In the genomic region with DNA sequence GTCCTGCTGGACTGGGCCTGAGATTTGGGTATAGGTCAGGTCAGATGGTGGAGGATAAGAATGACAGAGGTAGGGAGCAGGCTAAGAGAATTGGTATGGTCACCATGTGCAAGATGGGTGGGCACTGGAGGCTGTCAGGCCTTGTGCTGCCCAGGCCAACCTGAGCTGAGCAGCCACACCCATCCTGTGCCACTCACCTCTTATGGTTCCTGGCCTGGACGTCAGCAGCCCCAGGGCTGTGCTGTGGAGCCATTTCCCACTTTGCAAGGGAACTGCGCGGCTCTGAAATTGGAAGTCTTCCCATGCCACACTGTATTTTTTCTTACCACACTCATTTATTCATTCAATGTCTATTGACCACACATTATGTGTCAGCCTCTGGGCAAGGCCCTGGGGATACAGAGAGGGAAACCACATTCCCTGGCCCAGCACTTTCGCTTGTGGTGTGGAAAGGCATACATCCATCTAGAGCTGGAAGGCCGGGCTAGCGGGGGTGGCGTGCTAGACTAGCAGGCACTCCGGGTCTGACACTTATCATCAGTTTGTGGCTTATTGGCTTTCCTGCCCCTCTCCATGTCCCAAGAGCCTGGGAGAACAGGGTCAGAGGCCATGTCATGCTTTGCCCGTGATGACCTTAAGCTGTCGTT, we compare ENCODE assay signal across 27 cellular contexts. TPM values are rescaled to one million over a fixed set of nuclear protein-coding genes. Genes with fewer than 3 reads are reported as not detected.
DNase-seq lines count a peak whose midpoint lies in the region; ATAC-seq, FAIRE-seq and TF ChIP-seq lines count a peak whose summit lies in the region.
"Had no signal": no experiment of that assay in that cellular context is flagged by ENCODE, and none has a peak within 500 bp of the region (broad histone marks: within the 10 kb centered on the region; RNA-seq: fewer than 3 reads in every experiment).

No MANE protein-coding gene starts in this region.

- intact Hi-C loops in MCF 10A (cut with micrococcal nuclease) = no loop called here
- intact Hi-C loops in breast epithelium (cut with DNase I; ENCODE audit: low total_unique reads) = no loop called here
- intact Hi-C loops in mammary epithelial cell (cut with micrococcal nuclease) = no loop called here

- DNase-seq in MCF 10A (ENCODE audit: unreplicated experiment) (peak; percentile 60), breast epithelium (ENCODE audit: low spot score in 2 of 2) (no peak), SJSA1 (ENCODE audit: low read depth in 1 of 2, low spot score in 2 of 2) (peak; percentile 56 to 71), mammary epithelial cell (peak; percentile 66), urothelium cell line (ENCODE audit: low spot score) (no peak), LoVo (ENCODE audit: low spot score) (no peak), cerebellar cortex (ENCODE audit: low spot score) (no peak)
- DNase-seq: 8988T; activated CD8-positive, alpha-beta T cell treated with anti-CD3 and anti-CD28 coated beads, Interleukin-2, amount 10 ng/mL, durations not matched to agents 7 days and 5 days; activated naive CD4-positive, alpha-beta T cell treated with anti-CD3 and anti-CD28 coated beads, Interleukin-2, amount 50 U/mL, for 16 hours; activated T-cell treated with anti-CD3 and anti-CD28 coated beads, Interleukin-2, amount 50 U/mL, for 24 hours; dermis blood vessel endothelial cell; foreskin keratinocyte; HCEC 1CT; mesendoderm; NCI-H1048; NCI-H2029 treated with DMSO at 0.1 percent for 48 hours; NCI-H510A treated with DMSO at 0.1 percent for 48 hours; Right ventricle myocardium superior; stimulated activated CD4-positive, alpha-beta T cell treated with anti-CD3 and anti-CD28 coated beads, Interleukin-4, amount 100 ng/mL, for 4 hours; T-helper 1 cell; uterus had no signal

- 71% methylated on average over 10 of the region's 10 CpGs for WGBS in mammary epithelial cell (ENCODE audit: low coverage, missing lambda C conversion rate)

- H3K9ac ChIP-seq in mammary epithelial cell (ENCODE audit: insufficient read depth, low read length) = no peak overlapping the region
- H3K9ac ChIP-seq: BLaER1 had no signal

- H2AFZ ChIP-seq in mammary epithelial cell (ENCODE audit: low read depth, low read length) = no peak overlapping the region

- POLR2A ChIA-PET in MCF 10A (lab: Yijun Ruan, JAX) = interaction anchor here (0.6 to 1.2 kb wide), 2 partner anchors 9 to 16 kb away, joined by 3 read pairs; no protein-coding TSS in a partner anchor

- no peak for ATAC-seq in GM19397 (IDR thresholded peaks at IDR 0.05; ENCODE audit: unreplicated experiment)
- ATAC-seq: activated CD8-positive, alpha-beta T cell treated with anti-CD3 and anti-CD28 coated beads, Interleukin-2, amount 10 ng/mL, durations not matched to agents 7 days and 5 days; foreskin keratinocyte; GM12878 had no signal

- H3K27me3 ChIP-seq in breast epithelium (no peaks in the 10 kb centered on the region), SJSA1 (replicated peaks) (peaks cover 38% of the 10 kb centered on the region), mammary epithelial cell (ENCODE audit: insufficient read depth, low read length) (peaks cover 12% of the 10 kb centered on the region)
- H3K27me3 ChIP-seq: uterus had no signal

- H3K27ac Mint-ChIP-seq in MCF 10A (ENCODE audit: low read depth, unreplicated experiment) = no peak overlapping the region
- H3K27ac Mint-ChIP-seq: activated CD8-positive, alpha-beta T cell treated with anti-CD3 and anti-CD28 coated beads, Interleukin-2, amount 10 ng/mL, durations not matched to agents 7 days and 5 days; activated T-cell treated with anti-CD3 and anti-CD28 coated beads, Interleukin-2, amount 50 U/mL, for 24 hours had no signal

- H3K27ac ChIP-seq in breast epithelium = no peak overlapping the region
- no peak overlapping the region for H3K27ac ChIP-seq in SJSA1
- H3K27ac ChIP-seq in mammary epithelial cell (ENCODE audit: insufficient read depth, low read depth, low read length) = no peak overlapping the region
- H3K27ac ChIP-seq: BLaER1, cardiac muscle cell, foreskin keratinocyte, uterus had no signal

- no TSS peak for BruUV-seq in MCF 10A (replicated peaks; lab: Mats Ljungman, UMichigan)
- BruUV-seq in mammary epithelial cell (replicated peaks; lab: Mats Ljungman, UMichigan) = no TSS peak

- H3K79me2 ChIP-seq in mammary epithelial cell (ENCODE audit: insufficient read depth, low read length) = no peaks in the 10 kb centered on the region

- no peaks in the 10 kb centered on the region for H3K4me1 Mint-ChIP-seq in MCF 10A (ENCODE audit: insufficient read depth, unreplicated experiment)

- H3K36me3 ChIP-seq in breast epithelium = no peaks in the 10 kb centered on the region
- H3K36me3 ChIP-seq in SJSA1 = no peaks in the 10 kb centered on the region
- no peaks in the 10 kb centered on the region for H3K36me3 ChIP-seq in mammary epithelial cell (ENCODE audit: insufficient read depth, low read length)
- H3K36me3 ChIP-seq: BLaER1, cardiac muscle cell, uterus had no signal

- peak; percentile 9 for FAIRE-seq in urothelium cell line (lab: Jason Lieb, UNC)
- FAIRE-seq: GM12878 had no signal

- peaks cover 50% of the 10 kb centered on the region for H3K27me3 Mint-ChIP-seq in MCF 10A (ENCODE audit: insufficient read depth, unreplicated experiment)

- TF ChIP-seq CTCF in MCF 10A (IDR thresholded peaks at IDR 0.05; ENCODE audit: unreplicated experiment) (no peak), breast epithelium (IDR thresholded peaks at IDR 0.05) (no peak), mammary epithelial cell (conservative IDR thresholded peaks at IDR 0.05 in 1 of 2, IDR thresholded peaks at IDR 0.05 in 1 of 2; ENCODE audit: extremely low read depth in 1 of 2, insufficient read depth in 1 of 2, low read depth in 1 of 2, low read length in 2 of 2) (no peak)

- dilution Hi-C loops in mammary epithelial cell (cut with HindIII; ENCODE audit: low sequenced_read_pairs) = no loop called here

- no peaks in the 10 kb centered on the region for H3K9me3 Mint-ChIP-seq in MCF 10A (ENCODE audit: unreplicated experiment)
- H3K9me3 Mint-ChIP-seq: activated T-cell treated with anti-CD3 and anti-CD28 coated beads, Interleukin-2, amount 50 U/mL, for 24 hours had no signal

- no peak overlapping the region for H3K4me3 Mint-ChIP-seq in MCF 10A (ENCODE audit: unreplicated experiment)
- H3K4me3 Mint-ChIP-seq: activated CD8-positive, alpha-beta T cell treated with anti-CD3 and anti-CD28 coated beads, Interleukin-2, amount 10 ng/mL, durations not matched to agents 7 days and 5 days; activated T-cell treated with anti-CD3 and anti-CD28 coated beads, Interleukin-2, amount 50 U/mL, for 24 hours had no signal

- H3K9me3 ChIP-seq in breast epithelium = no peaks in the 10 kb centered on the region
- no peaks in the 10 kb centered on the region for H3K9me3 ChIP-seq in SJSA1 (replicated peaks)
- H3K9me3 ChIP-seq in mammary epithelial cell (replicated peaks; ENCODE audit: insufficient read depth, low read length) = no peaks in the 10 kb centered on the region
- H3K9me3 ChIP-seq: BLaER1, uterus had no signal

- no peaks in the 10 kb centered on the region for H4K20me1 ChIP-seq in mammary epithelial cell (ENCODE audit: insufficient read depth, low read length)
- H4K20me1 ChIP-seq: BLaER1 had no signal

- H3K4me1 ChIP-seq in breast epithelium (peaks cover 0 to 7% of the 10 kb centered on the region in 2 donors), SJSA1 (replicated peaks) (peaks cover 4% of the 10 kb centered on the region; the same call in 1 of the 2 replicates), mammary epithelial cell (ENCODE audit: insufficient read depth, low read length) (peaks cover 12% of the 10 kb centered on the region)
- H3K4me1 ChIP-seq: foreskin keratinocyte, uterus had no signal

- TF ChIP-seq POLR2A in breast epithelium (IDR thresholded peaks at IDR 0.05) = no peak

- in situ Hi-C loops in mammary epithelial cell (cut with MboI; ENCODE audit: low sequenced_read_pairs in 2 of 2) = no loop called here

- H3K36me3 Mint-ChIP-seq in MCF 10A (ENCODE audit: insufficient read depth, unreplicated experiment) = no peaks in the 10 kb centered on the region

- CTCF ChIA-PET in MCF 10A (lab: Yijun Ruan, JAX) = interaction anchor here (0.7 to 10.6 kb wide), 2 partner anchors 26 to 37 kb away, joined by 4 to 90 read pairs; no protein-coding TSS in a partner anchor
- CTCF ChIA-PET in mammary epithelial cell (lab: Charles Lee; ENCODE audit: low non-redundant PET) = no interaction called here

- no peak overlapping the region for H3K4me2 ChIP-seq in mammary epithelial cell (ENCODE audit: insufficient read depth, low read depth, low read length)
- H3K4me2 ChIP-seq: BLaER1, smooth muscle cell had no signal

- H3K4me3 ChIP-seq in breast epithelium = no peak overlapping the region
- H3K4me3 ChIP-seq in SJSA1 = no peak overlapping the region
- no peak overlapping the region for H3K4me3 ChIP-seq in mammary epithelial cell (replicated peaks in 1 of 3; ENCODE audit: insufficient read depth in 1 of 3, low read depth in 2 of 3, low read length in 3 of 3)
- H3K4me3 ChIP-seq: BLaER1, cardiac muscle cell, GM12878, smooth muscle cell, uterus had no signal

RNA-seq across cellular contexts. Expression of a gene that starts 51.1 kb away (rescaled TPM):
- 52.9 and 62.2 TPM in 2 replicates for total RNA-seq in MCF 10A (2022)
- 10 to 100 TPM; 50.6 to 59.6 (median 53.3) TPM for total RNA-seq in breast epithelium
- total RNA-seq in SJSA1 (2014; rRNA removed; shearing (Covaris generic)) = 54.9 and 71.0 TPM in 2 replicates
- 10 to 100 TPM; 58.3 to 66.7 TPM for total RNA-seq in mammary epithelial cell
- polyA plus RNA-seq in mammary epithelial cell = 40.1 TPM
- polyA minus RNA-seq in mammary epithelial cell = 112 TPM

Comparison
In these comparisons a context has a peak if more than half of its experiments do, and no peak if none do; other contexts are left out.
1. DNase-seq: peak in MCF 10A (single experiment), SJSA1 (2 of 2) and mammary epithelial cell (single experiment); none in breast epithelium (0 of 2), urothelium cell line (single experiment), LoVo (single experiment) and cerebellar cortex (single experiment).